19 cellular contexts compared by ENCODE assay signal in the genomic region with DNA sequence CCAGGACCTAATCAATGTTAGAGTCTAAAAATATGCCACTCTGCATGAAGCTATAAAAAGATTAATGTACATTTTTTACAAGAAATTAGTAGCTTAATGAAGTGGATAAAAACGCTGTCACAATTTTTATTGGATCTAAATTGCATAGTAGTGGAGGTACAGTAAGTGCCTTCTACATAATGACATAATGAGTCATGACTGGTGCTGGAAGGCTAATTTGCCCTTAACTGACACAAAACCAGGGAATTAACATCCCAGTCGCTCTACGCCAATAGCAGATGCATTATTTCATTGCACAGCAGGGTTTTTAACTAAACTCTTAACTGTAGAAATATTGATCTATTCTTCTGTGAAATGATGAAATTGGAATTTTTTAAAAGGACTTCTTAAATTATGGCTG. TPM values are rescaled to one million over a fixed set of nuclear protein-coding genes. Genes with fewer than 3 reads are reported as not detected.
"Had no signal": no experiment of that assay in that cellular context is flagged by ENCODE, and none has a peak within 500 bp of the region (broad histone marks: within the 10 kb centered on the region; RNA-seq: fewer than 3 reads in every experiment).

No MANE protein-coding gene starts in this region.

- DNase-seq: activated CD4-positive, alpha-beta T cell treated with anti-CD3 and anti-CD28 coated beads, Interleukin-2, amount 10 ng/mL, durations not matched to agents 7 days and 5 days; activated CD8-positive, alpha-beta memory T cell treated with anti-CD3 and anti-CD28 coated beads, Interleukin-2, amount 50 U/mL, for 48 hours; activated naive CD8-positive, alpha-beta T cell treated with anti-CD3 and anti-CD28 coated beads for 36 hours; amygdala; dermis blood vessel endothelial cell; endodermal cell; heart right ventricle; nephron progenitor cell; right lobe of liver; trophoblast cell had no signal

- H3K9me3 Mint-ChIP-seq: activated CD4-positive, alpha-beta T cell treated with anti-CD3 and anti-CD28 coated beads, Interleukin-2, amount 10 ng/mL, durations not matched to agents 7 days and 5 days; activated naive CD8-positive, alpha-beta T cell treated with anti-CD3 and anti-CD28 coated beads for 36 hours; brain; endodermal cell; mesothelial cell of epicardium; nephron progenitor cell; stimulated activated naive CD8-positive, alpha-beta T cell treated with anti-CD3 and anti-CD28 coated beads, Interleukin-15, Interleukin-2, amounts not matched to agents 100 ng/mL and 50 ng/mL, for 24 hours had no signal

- H3K9me3 ChIP-seq: gastroesophageal sphincter, heart right ventricle, right lobe of liver, suprapubic skin had no signal

- H3K4me1 ChIP-seq: heart right ventricle, right lobe of liver, suprapubic skin had no signal

- H3K4me3 Mint-ChIP-seq: activated CD4-positive, alpha-beta T cell treated with anti-CD3 and anti-CD28 coated beads, Interleukin-2, amount 10 ng/mL, durations not matched to agents 7 days and 5 days; activated naive CD8-positive, alpha-beta T cell treated with anti-CD3 and anti-CD28 coated beads for 36 hours; brain; endodermal cell; mesothelial cell of epicardium; nephron progenitor cell; stimulated activated naive CD8-positive, alpha-beta T cell treated with anti-CD3 and anti-CD28 coated beads, Interleukin-15, Interleukin-2, amounts not matched to agents 100 ng/mL and 50 ng/mL, for 24 hours had no signal

- ATAC-seq: gastroesophageal sphincter, heart right ventricle, right lobe of liver had no signal

- H3K36me3 ChIP-seq: gastroesophageal sphincter, heart right ventricle, right lobe of liver, suprapubic skin had no signal

- H3K27ac ChIP-seq: gastroesophageal sphincter, heart right ventricle, right lobe of liver, suprapubic skin had no signal

- H3K27ac Mint-ChIP-seq: activated CD4-positive, alpha-beta T cell treated with anti-CD3 and anti-CD28 coated beads, Interleukin-2, amount 10 ng/mL, durations not matched to agents 7 days and 5 days; activated naive CD8-positive, alpha-beta T cell treated with anti-CD3 and anti-CD28 coated beads for 36 hours; endodermal cell; mesothelial cell of epicardium; nephron progenitor cell; progenitor cell of endocrine pancreas; stimulated activated naive CD8-positive, alpha-beta T cell treated with anti-CD3 and anti-CD28 coated beads, Interleukin-15, Interleukin-2, amounts not matched to agents 100 ng/mL and 50 ng/mL, for 24 hours had no signal

- H3K36me3 Mint-ChIP-seq: activated naive CD8-positive, alpha-beta T cell treated with anti-CD3 and anti-CD28 coated beads for 36 hours; brain; mesothelial cell of epicardium had no signal

- H3K4me1 Mint-ChIP-seq: activated CD4-positive, alpha-beta T cell treated with anti-CD3 and anti-CD28 coated beads, Interleukin-2, amount 10 ng/mL, durations not matched to agents 7 days and 5 days; activated naive CD8-positive, alpha-beta T cell treated with anti-CD3 and anti-CD28 coated beads for 36 hours; endodermal cell; mesothelial cell of epicardium had no signal

- H3K4me3 ChIP-seq: gastroesophageal sphincter, heart right ventricle, lung, right lobe of liver, suprapubic skin had no signal

- H3K27me3 ChIP-seq: right lobe of liver had no signal

RNA-seq across cellular contexts. Expression of a gene that starts 55.1 kb away (rescaled TPM):
- total RNA-seq: activated CD4-positive, alpha-beta T cell treated with anti-CD3 and anti-CD28 coated beads, Interleukin-2, amount 10 ng/mL, durations not matched to agents 7 days and 5 days; activated naive CD8-positive, alpha-beta T cell treated with anti-CD3 and anti-CD28 coated beads for 36 hours; chondrocyte; dermis blood vessel endothelial cell; endodermal cell; gastroesophageal sphincter; heart right ventricle; lung; mesothelial cell of epicardium; omental fat pad; progenitor cell of endocrine pancreas; right lobe of liver had no signal
